In the genomic region with DNA sequence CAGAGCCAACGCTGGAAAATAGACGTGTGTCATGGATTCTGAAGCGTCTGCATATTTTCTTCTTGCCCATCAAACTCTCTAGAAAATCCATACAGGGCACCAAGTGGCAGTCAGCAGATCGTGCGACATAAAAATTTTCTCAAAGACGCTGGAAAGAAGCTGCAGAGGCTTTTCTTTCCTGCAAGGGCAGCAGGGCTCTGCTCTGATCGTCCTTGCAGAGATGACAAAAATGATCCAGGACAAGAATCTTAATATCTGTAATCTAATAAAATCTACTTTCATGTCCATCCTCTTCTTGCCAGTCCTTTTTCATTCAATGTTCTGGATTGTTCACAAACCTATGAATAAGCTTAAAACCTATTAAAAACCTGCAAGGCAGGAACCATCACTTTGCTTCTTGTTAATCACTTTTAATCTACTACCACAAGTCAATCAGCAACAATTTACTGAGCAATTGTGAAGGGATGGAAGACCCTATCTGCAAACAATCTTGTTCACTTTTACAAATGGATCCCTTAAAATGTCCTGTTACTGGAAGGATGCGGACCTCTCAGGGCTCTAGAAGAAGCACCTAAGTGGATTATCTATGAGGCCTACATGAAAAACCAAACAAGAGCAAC, we compare ENCODE assay signal across 13 cellular contexts.
DNase-seq lines count a peak whose midpoint lies in the region; ATAC-seq and TF ChIP-seq lines count a peak whose summit lies in the region.
"Had no signal": no experiment of that assay in that cellular context is flagged by ENCODE, and none has a peak within 500 bp of the region (broad histone marks: within the 10 kb centered on the region; RNA-seq: fewer than 3 reads in every experiment).

No MANE protein-coding gene starts in this region.

- no peaks in the 10 kb centered on the region for H3K9me2 ChIP-seq in GM23248 (ENCODE audit: insufficient read depth)

- H3K27me3 ChIP-seq in GM23248 (replicated peaks; ENCODE audit: insufficient read depth) (no peaks in the 10 kb centered on the region), mesenchymal stem cell (ENCODE audit: control insufficient read depth in 1 of 2, insufficient read depth in 1 of 2, low read length in 2 of 2) (no peaks in the 10 kb centered on the region), skeletal muscle satellite cell (ENCODE audit: control insufficient read depth, insufficient read depth, low read length) (no peaks in the 10 kb centered on the region)
- H3K27me3 ChIP-seq: ascending aorta, left lung, right atrium auricular region had no signal

- no peak overlapping the region for H2BK15ac ChIP-seq in mesenchymal stem cell (ENCODE audit: low read depth, poor library complexity, severe bottlenecking)

- no peaks in the 10 kb centered on the region for H3K36me3 ChIP-seq in GM23248 (ENCODE audit: low read depth)
- H3K36me3 ChIP-seq in mesenchymal stem cell (ENCODE audit: control insufficient read depth in 1 of 2, insufficient read depth in 2 of 2, low read depth in 1 of 2, low read length in 2 of 2) = no peaks in the 10 kb centered on the region
- H3K36me3 ChIP-seq in skeletal muscle satellite cell (ENCODE audit: insufficient read depth, low read length) = no peaks in the 10 kb centered on the region
- H3K36me3 ChIP-seq: ascending aorta, left lung, right atrium auricular region had no signal

- H3K9ac ChIP-seq in GM23248 (peak overlapping the region; percentile 54), mesenchymal stem cell (ENCODE audit: low read length) (peak overlapping the region; percentile 68), skeletal muscle satellite cell (ENCODE audit: low read depth, low read length) (peak overlapping the region; percentile 13)

- no peak overlapping the region for H3K14ac ChIP-seq in mesenchymal stem cell (ENCODE audit: low read length in 2 of 2)

- H3K23ac ChIP-seq in mesenchymal stem cell (ENCODE audit: low read length in 2 of 2) = no peak overlapping the region

- peak overlapping the region; percentile 33 for H2AK5ac ChIP-seq in mesenchymal stem cell (ENCODE audit: low read length, severe bottlenecking)

- no peak overlapping the region for H3K4me3 ChIP-seq in GM23248
- no peak overlapping the region for H3K4me3 ChIP-seq in mesenchymal stem cell (ENCODE audit: insufficient read depth in 1 of 2, low read depth in 1 of 2, low read length in 2 of 2)
- no peak overlapping the region for H3K4me3 ChIP-seq in skeletal muscle satellite cell (ENCODE audit: low read length)
- H3K4me3 ChIP-seq: ascending aorta, GM12878, left lung, right atrium auricular region had no signal

- H3F3A ChIP-seq in GM23248 (ENCODE audit: insufficient read depth) = peaks cover 39% of the 10 kb centered on the region

- no peak overlapping the region for H4K91ac ChIP-seq in mesenchymal stem cell (ENCODE audit: low read length)

- H2BK12ac ChIP-seq in mesenchymal stem cell (ENCODE audit: low read length in 2 of 2) = no peak overlapping the region

- ATAC-seq in SK-N-SH treated with all-trans-retinoic acid at 6 μM for 48 hours = peak; percentile 34

- H3K4me1 ChIP-seq in GM23248 (ENCODE audit: insufficient read depth) = peaks cover 45% of the 10 kb centered on the region
- peaks cover 5% of the 10 kb centered on the region for H3K4me1 ChIP-seq in mesenchymal stem cell (ENCODE audit: control insufficient read depth, insufficient read depth, low read depth, low read length)
- H3K4me1 ChIP-seq in skeletal muscle satellite cell (ENCODE audit: control insufficient read depth, insufficient read depth, low read length) = peaks cover 35% of the 10 kb centered on the region

- no peak overlapping the region for H2BK5ac ChIP-seq in mesenchymal stem cell (ENCODE audit: low read depth, low read length, poor library complexity, severe bottlenecking)

- H3K9me3 ChIP-seq in GM23248 (ENCODE audit: low read depth) = no peaks in the 10 kb centered on the region
- no peaks in the 10 kb centered on the region for H3K9me3 ChIP-seq in mesenchymal stem cell (ENCODE audit: control insufficient read depth, low read length)
- no peaks in the 10 kb centered on the region for H3K9me3 ChIP-seq in skeletal muscle satellite cell (replicated peaks; ENCODE audit: low read length)
- H3K9me3 ChIP-seq: ascending aorta, left lung, right atrium auricular region had no signal

- H3K27ac ChIP-seq in GM23248 (peak overlapping the region; percentile 78), mesenchymal stem cell (ENCODE audit: low read length, poor library complexity, severe bottlenecking) (peak overlapping the region; percentile 58)
- H3K27ac ChIP-seq: left lung, right atrium auricular region had no signal

- DNase-seq in GM23248 (no peak), mesenchymal stem cell (no peak), NCI-H2171 (lab: John Stamatoyannopoulos, UW) (no peak), DMS79 (lab: John Stamatoyannopoulos, UW) (no peak), DMS 273 (lab: John Stamatoyannopoulos, UW; ENCODE audit: unreplicated experiment) (no peak)
- no peak for DNase-seq in activated CD8-positive, alpha-beta memory T cell treated with anti-CD3 and anti-CD28 coated beads, Interleukin-2, amount 50 U/mL, for 4 hours
- DNase-seq: activated B cell treated with CpG ODN at 0.5 μM for 24 hours had no signal

- peak overlapping the region; percentile 25 for H3K4me2 ChIP-seq in GM23248 (ENCODE audit: unreplicated experiment)
- H3K4me2 ChIP-seq in mesenchymal stem cell (ENCODE audit: low read length, poor library complexity, severe bottlenecking) = no peak overlapping the region
- H3K4me2 ChIP-seq in skeletal muscle satellite cell (ENCODE audit: low read length) = no peak overlapping the region

- H4K20me1 ChIP-seq in GM23248 (ENCODE audit: insufficient read depth) = no peaks in the 10 kb centered on the region

- H3K18ac ChIP-seq in mesenchymal stem cell (ENCODE audit: low read depth in 1 of 2, low read length in 2 of 2) = no peak overlapping the region

- no peak overlapping the region for H2BK120ac ChIP-seq in mesenchymal stem cell (ENCODE audit: low read depth, low read length)

- no peak overlapping the region for H2AFZ ChIP-seq in GM23248
- no peak overlapping the region for H2AFZ ChIP-seq in mesenchymal stem cell (ENCODE audit: low read depth, low read length)

- H3K79me2 ChIP-seq in GM23248 (ENCODE audit: insufficient read depth) = peaks cover 5% of the 10 kb centered on the region; the same call in 1 of the 2 replicates

- H3K79me1 ChIP-seq in mesenchymal stem cell (replicated peaks; ENCODE audit: low read length, poor library complexity, severe bottlenecking) = no peaks in the 10 kb centered on the region

- no peak overlapping the region for H3K4ac ChIP-seq in mesenchymal stem cell (ENCODE audit: low read depth in 1 of 2, low read length in 2 of 2)

- H4K8ac ChIP-seq in mesenchymal stem cell (ENCODE audit: low read length) = no peak overlapping the region

- in situ Hi-C loops in GM23248 (cut with MboI) = no loop called here

- 56% methylated on average over 8 of the region's 8 CpGs for WGBS in GM23248 (ENCODE audit: low coverage in 1 of 2, low lambda C conversion rate in 2 of 2, missing lambda C conversion rate in 2 of 2), 2 experiments
- WGBS in mesenchymal stem cell = 67% methylated on average over 7 of the region's 8 CpGs

TF ChIP-seq in SK-N-SH treated with all-trans-retinoic acid at 6 μM for 48 hours, 23 proteins besides CTCF, POLR2A, EP300 and RAD21:
- no peak for TF ChIP-seq ISL1 (CRISPR knock-in tag; IDR thresholded peaks at IDR 0.05)
- no peak for TF ChIP-seq GLIS3 (CRISPR knock-in tag; IDR thresholded peaks at IDR 0.05)
- TF ChIP-seq ZNF8 (CRISPR knock-in tag; IDR thresholded peaks at IDR 0.05) = no peak
- no peak for TF ChIP-seq PPARA (CRISPR knock-in tag; IDR thresholded peaks at IDR 0.05; ENCODE audit: borderline replicate concordance)
- no peak for TF ChIP-seq BACH2 (CRISPR knock-in tag; IDR thresholded peaks at IDR 0.05; ENCODE audit: borderline replicate concordance)

Comparison
In these comparisons a context has a peak if more than half of its experiments do, and no peak if none do; other contexts are left out.
1. H3K9ac ChIP-seq: peak in every context shown above with its lines; median percentile 68 in mesenchymal stem cell; 54 in GM23248; 13 in skeletal muscle satellite cell.